Comparison of ENCODE assay signal across 17 cellular contexts in genomic region chr7:25624837-25625236, GRCh38.
DNase-seq lines count a peak whose midpoint lies in the region; TF ChIP-seq lines count a peak whose summit lies in the region.
"Had no signal": no experiment of that assay in that cellular context is flagged by ENCODE, and none has a peak within 500 bp of the region (broad histone marks: within the 10 kb centered on the region; RNA-seq: fewer than 3 reads in every experiment).

No MANE protein-coding gene starts in this region.

- intact Hi-C loops in uterus (cut with DNase I; ENCODE audit: low total_unique reads), result no loop called here
- intact Hi-C loops in prostate gland (cut with DNase I), result loop anchor here (5.0 kb wide), 1 partner anchor 32 kb away; no protein-coding TSS in a partner anchor

- no peaks in the 10 kb centered on the region for H3K36me3 Mint-ChIP-seq in chondrocyte (ENCODE audit: low read depth)
- peaks cover 1% of the 10 kb centered on the region for H3K36me3 Mint-ChIP-seq in osteocyte (ENCODE audit: unreplicated experiment)
- H3K36me3 Mint-ChIP-seq: activated CD8-positive, alpha-beta memory T cell treated with anti-CD3 and anti-CD28 coated beads, Interleukin-2, amount 10 ng/mL, durations not matched to agents 7 days and 5 days; brain; natural killer cell treated with Interleukin-12 subunit alpha and Interleukin-12 subunit beta and Interleukin-15 and Interleukin-18, amount 100 ng/mL, for 72 hours had no signal

- peaks cover 0 to 10% of the 10 kb centered on the region in 2 donors for H3K4me1 ChIP-seq in right atrium auricular region
- H3K4me1 ChIP-seq in uterus, result peaks cover 5 to 7% of the 10 kb centered on the region in 2 donors
- no peaks in the 10 kb centered on the region for H3K4me1 ChIP-seq in prostate gland (replicated peaks)

- H3K27me3 ChIP-seq in right atrium auricular region (no peaks in the 10 kb centered on the region), uterus (no peaks in the 10 kb centered on the region), prostate gland (replicated peaks; ENCODE audit: insufficient read depth) (no peaks in the 10 kb centered on the region)

- no peaks in the 10 kb centered on the region for H3K36me3 ChIP-seq in right atrium auricular region
- no peaks in the 10 kb centered on the region for H3K36me3 ChIP-seq in uterus
- no peaks in the 10 kb centered on the region for H3K36me3 ChIP-seq in prostate gland

- peaks cover 49% of the 10 kb centered on the region for H3K4me1 Mint-ChIP-seq in chondrocyte (ENCODE audit: low read depth)
- H3K4me1 Mint-ChIP-seq in osteocyte (ENCODE audit: unreplicated experiment), result peaks cover 44% of the 10 kb centered on the region

- H3K27me3 Mint-ChIP-seq in chondrocyte (ENCODE audit: low read depth), result no peaks in the 10 kb centered on the region
- H3K27me3 Mint-ChIP-seq in osteocyte (ENCODE audit: unreplicated experiment), result no peaks in the 10 kb centered on the region

- H3K4me3 Mint-ChIP-seq in chondrocyte (ENCODE audit: unreplicated experiment) (no peak overlapping the region), osteocyte (ENCODE audit: unreplicated experiment) (no peak overlapping the region)
- H3K4me3 Mint-ChIP-seq: activated CD8-positive, alpha-beta memory T cell treated with anti-CD3 and anti-CD28 coated beads, Interleukin-2, amount 10 ng/mL, durations not matched to agents 7 days and 5 days; brain; effector memory CD8-positive, alpha-beta T cell; natural killer cell treated with Interleukin-12 subunit alpha and Interleukin-12 subunit beta and Interleukin-15 and Interleukin-18, amount 100 ng/mL, for 72 hours had no signal

- H3K27ac ChIP-seq in right atrium auricular region (peak overlapping the region; percentile 56 to 70), uterus (peak overlapping the region; percentile 82 to 98), prostate gland (no peak overlapping the region)
- H3K27ac ChIP-seq: C4-2B, PC-9, VCaP had no signal

- TF ChIP-seq CTCF in chondrocyte (IDR thresholded peaks at IDR 0.05), result no peak
- TF ChIP-seq CTCF in right atrium auricular region (IDR thresholded peaks at IDR 0.05), result no peak
- TF ChIP-seq CTCF in osteocyte (IDR thresholded peaks at IDR 0.05), result no peak
- no peak for TF ChIP-seq CTCF in uterus (IDR thresholded peaks at IDR 0.05)
- TF ChIP-seq CTCF in prostate gland (IDR thresholded peaks at IDR 0.05), result no peak

- TF ChIP-seq POLR2A in uterus (IDR thresholded peaks at IDR 0.05) (peak in 1 of 2 donors; percentile 28), prostate gland (IDR thresholded peaks at IDR 0.05) (no peak)

- peaks cover 12% of the 10 kb centered on the region for H3K9me3 Mint-ChIP-seq in chondrocyte (ENCODE audit: low read depth)
- H3K9me3 Mint-ChIP-seq in osteocyte (ENCODE audit: unreplicated experiment), result no peaks in the 10 kb centered on the region
- H3K9me3 Mint-ChIP-seq: effector memory CD8-positive, alpha-beta T cell; natural killer cell treated with Interleukin-12 subunit alpha and Interleukin-12 subunit beta and Interleukin-15 and Interleukin-18, amount 100 ng/mL, for 72 hours had no signal

- DNase-seq in chondrocyte (ENCODE audit: low spot score) (no peak), right atrium auricular region (ENCODE audit: low spot score) (peak; percentile 77), osteocyte (ENCODE audit: extremely low spot score, unreplicated experiment) (no peak), uterus (peak; percentile 78 to 79), prostate gland (ENCODE audit: low spot score) (no peak), ecto neural progenitor cell (ENCODE audit: low spot score) (no peak), putamen (ENCODE audit: low spot score) (no peak)
- DNase-seq: activated CD8-positive, alpha-beta memory T cell treated with anti-CD3 and anti-CD28 coated beads, Interleukin-2, amount 10 ng/mL, durations not matched to agents 7 days and 5 days; activated naive CD4-positive, alpha-beta T cell; effector memory CD8-positive, alpha-beta T cell; head of caudate nucleus; PC-9; stimulated activated naive CD8-positive, alpha-beta T cell treated with anti-CD3 and anti-CD28 coated beads, Interleukin-15, Interleukin-2, amounts not matched to agents 100 U/mL and 50 U/mL, for 24 hours had no signal

- WGBS in prostate gland, result 71% methylated on average over 8 of the region's 8 CpGs

- H3K9me3 ChIP-seq in right atrium auricular region (no peaks in the 10 kb centered on the region), uterus (no peaks in the 10 kb centered on the region), prostate gland (no peaks in the 10 kb centered on the region)

- H3K27ac Mint-ChIP-seq in chondrocyte (ENCODE audit: unreplicated experiment) (peak overlapping the region; percentile 57), osteocyte (ENCODE audit: unreplicated experiment) (peak overlapping the region; percentile 72)
- H3K27ac Mint-ChIP-seq: activated CD8-positive, alpha-beta memory T cell treated with anti-CD3 and anti-CD28 coated beads, Interleukin-2, amount 10 ng/mL, durations not matched to agents 7 days and 5 days; effector memory CD8-positive, alpha-beta T cell; natural killer cell treated with Interleukin-12 subunit alpha and Interleukin-12 subunit beta and Interleukin-15 and Interleukin-18, amount 100 ng/mL, for 72 hours had no signal

- no peak overlapping the region for H3K4me3 ChIP-seq in right atrium auricular region
- H3K4me3 ChIP-seq in uterus, result no peak overlapping the region
- no peak overlapping the region for H3K4me3 ChIP-seq in prostate gland
- H3K4me3 ChIP-seq: PC-9 had no signal

Comparison
In these comparisons a context has a peak if more than half of its experiments do, and no peak if none do; other contexts are left out.
1. DNase-seq: peak in right atrium auricular region (single experiment) and uterus (2 of 2); none in chondrocyte (single experiment), osteocyte (single experiment), prostate gland (single experiment), ecto neural progenitor cell (single experiment) and putamen (single experiment).
2. H3K27ac ChIP-seq: peak in right atrium auricular region (2 of 2) and uterus (2 of 2); none in prostate gland (0 of 2).